In genomic region chr5:171542504-171543150, GRCh38 we compare ENCODE assay signal across 15 cellular contexts.
"Had no signal": no experiment of that assay in that cellular context is flagged by ENCODE, and none has a peak within 500 bp of the region (broad histone marks: within the 10 kb centered on the region; RNA-seq: fewer than 3 reads in every experiment).

No MANE protein-coding gene starts in this region.

- H3K27me3 ChIP-seq: body of pancreas, upper lobe of left lung had no signal

- H3K4me1 ChIP-seq: body of pancreas, esophagus squamous epithelium, gastroesophageal sphincter, spleen, upper lobe of left lung had no signal

- H3K9me3 ChIP-seq: body of pancreas, esophagus squamous epithelium, gastroesophageal sphincter, spleen, upper lobe of left lung had no signal

- ATAC-seq: activated CD8-positive, alpha-beta T cell treated with anti-CD3 and anti-CD28 coated beads, Interleukin-2, amount 10 ng/mL, durations not matched to agents 7 days and 5 days; body of pancreas; gastroesophageal sphincter had no signal

- DNase-seq: activated CD4-positive, alpha-beta T cell treated with anti-CD3 and anti-CD28 coated beads for 1 hour; activated CD4-positive, alpha-beta T cell treated with anti-CD3 and anti-CD28 coated beads, Interleukin-2, amount 50 U/mL, for 1 hour; activated gamma-delta T cell treated with Interleukin-2 at 50 U/mL for 16 hours; anterior cingulate cortex; body of pancreas; dorsolateral prefrontal cortex; esophagus squamous epithelium; nucleus accumbens; spleen; stimulated activated CD4-positive, alpha-beta T cell treated with anti-CD3 and anti-CD28 coated beads, Interleukin-4, amount 100 ng/mL, for 24 hours; stimulated activated naive CD4-positive, alpha-beta T cell treated with Interleukin-2 at 50 U/mL for 16 hours; upper lobe of left lung; WERI-Rb-1 had no signal

- H3K27ac ChIP-seq: body of pancreas, dorsolateral prefrontal cortex, esophagus squamous epithelium, gastroesophageal sphincter, spleen, upper lobe of left lung, WERI-Rb-1 had no signal

- H3K4me3 ChIP-seq: body of pancreas, dorsolateral prefrontal cortex, esophagus squamous epithelium, gastroesophageal sphincter, spleen, upper lobe of left lung had no signal

- H3K36me3 ChIP-seq: esophagus squamous epithelium, gastroesophageal sphincter, spleen, upper lobe of left lung, WERI-Rb-1 had no signal
